1 cellular context compared by ENCODE assay signal in the genomic region with DNA sequence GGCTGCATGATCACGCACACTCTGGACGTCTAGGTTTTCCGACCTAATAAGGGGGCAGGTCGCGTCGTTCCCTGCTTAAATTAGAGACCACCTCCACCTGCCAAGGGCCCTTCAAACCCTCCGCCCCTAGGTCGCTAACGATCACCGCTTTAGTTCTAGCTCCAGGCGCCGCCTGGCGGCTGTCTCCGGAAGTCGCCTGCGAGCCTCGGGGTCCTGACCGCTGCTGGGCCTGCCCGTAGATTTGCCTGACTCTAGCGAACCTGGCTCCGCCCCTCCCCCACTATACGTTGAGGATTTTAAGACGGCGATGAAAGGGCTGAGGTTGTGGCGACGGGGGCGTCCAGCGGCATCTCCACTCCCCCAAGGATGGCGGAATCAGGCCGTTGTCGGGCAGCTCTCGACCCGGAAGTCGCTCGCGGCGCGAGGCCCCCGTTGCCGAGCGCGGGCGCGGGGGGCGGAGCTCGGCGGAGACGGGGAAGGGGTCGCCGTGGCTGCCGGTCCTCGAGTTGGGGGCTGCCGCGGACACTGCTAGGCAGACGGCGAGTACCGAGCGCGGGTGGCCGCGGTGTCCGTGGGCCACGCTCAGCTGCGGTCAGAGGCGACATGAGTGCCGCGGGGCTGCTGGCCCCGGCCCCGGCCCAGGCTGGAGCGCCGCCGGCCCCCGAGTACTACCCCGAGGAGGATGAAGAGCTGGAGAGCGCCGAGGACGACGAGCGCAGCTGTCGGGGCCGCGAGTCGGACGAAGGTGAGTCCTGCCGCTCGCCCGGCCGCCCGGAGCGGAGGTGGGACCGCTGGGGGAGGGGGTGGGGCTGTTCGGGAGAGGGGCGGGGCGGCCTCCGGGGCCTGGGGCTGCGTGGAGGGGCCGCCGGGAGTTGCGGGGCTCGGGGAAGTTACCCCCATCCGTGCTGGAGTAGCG.
A peak's percentile ranks its signal among the peaks of the same experiment; 100 is the strongest.
TF ChIP-seq lines count a peak whose summit lies in the region.

A gene with protein sequence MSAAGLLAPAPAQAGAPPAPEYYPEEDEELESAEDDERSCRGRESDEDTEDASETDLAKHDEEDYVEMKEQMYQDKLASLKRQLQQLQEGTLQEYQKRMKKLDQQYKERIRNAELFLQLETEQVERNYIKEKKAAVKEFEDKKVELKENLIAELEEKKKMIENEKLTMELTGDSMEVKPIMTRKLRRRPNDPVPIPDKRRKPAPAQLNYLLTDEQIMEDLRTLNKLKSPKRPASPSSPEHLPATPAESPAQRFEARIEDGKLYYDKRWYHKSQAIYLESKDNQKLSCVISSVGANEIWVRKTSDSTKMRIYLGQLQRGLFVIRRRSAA (plus strand): TSS at position 467 of the 916 bp plus-strand sequence. CDS start 137 bp downstream, at position 604.

TF ChIP-seq in K562, 482 proteins besides CTCF, POLR2A, EP300 and RAD21 (continued from another document and continues in another):
- TF ChIP-seq, protein P1, sequence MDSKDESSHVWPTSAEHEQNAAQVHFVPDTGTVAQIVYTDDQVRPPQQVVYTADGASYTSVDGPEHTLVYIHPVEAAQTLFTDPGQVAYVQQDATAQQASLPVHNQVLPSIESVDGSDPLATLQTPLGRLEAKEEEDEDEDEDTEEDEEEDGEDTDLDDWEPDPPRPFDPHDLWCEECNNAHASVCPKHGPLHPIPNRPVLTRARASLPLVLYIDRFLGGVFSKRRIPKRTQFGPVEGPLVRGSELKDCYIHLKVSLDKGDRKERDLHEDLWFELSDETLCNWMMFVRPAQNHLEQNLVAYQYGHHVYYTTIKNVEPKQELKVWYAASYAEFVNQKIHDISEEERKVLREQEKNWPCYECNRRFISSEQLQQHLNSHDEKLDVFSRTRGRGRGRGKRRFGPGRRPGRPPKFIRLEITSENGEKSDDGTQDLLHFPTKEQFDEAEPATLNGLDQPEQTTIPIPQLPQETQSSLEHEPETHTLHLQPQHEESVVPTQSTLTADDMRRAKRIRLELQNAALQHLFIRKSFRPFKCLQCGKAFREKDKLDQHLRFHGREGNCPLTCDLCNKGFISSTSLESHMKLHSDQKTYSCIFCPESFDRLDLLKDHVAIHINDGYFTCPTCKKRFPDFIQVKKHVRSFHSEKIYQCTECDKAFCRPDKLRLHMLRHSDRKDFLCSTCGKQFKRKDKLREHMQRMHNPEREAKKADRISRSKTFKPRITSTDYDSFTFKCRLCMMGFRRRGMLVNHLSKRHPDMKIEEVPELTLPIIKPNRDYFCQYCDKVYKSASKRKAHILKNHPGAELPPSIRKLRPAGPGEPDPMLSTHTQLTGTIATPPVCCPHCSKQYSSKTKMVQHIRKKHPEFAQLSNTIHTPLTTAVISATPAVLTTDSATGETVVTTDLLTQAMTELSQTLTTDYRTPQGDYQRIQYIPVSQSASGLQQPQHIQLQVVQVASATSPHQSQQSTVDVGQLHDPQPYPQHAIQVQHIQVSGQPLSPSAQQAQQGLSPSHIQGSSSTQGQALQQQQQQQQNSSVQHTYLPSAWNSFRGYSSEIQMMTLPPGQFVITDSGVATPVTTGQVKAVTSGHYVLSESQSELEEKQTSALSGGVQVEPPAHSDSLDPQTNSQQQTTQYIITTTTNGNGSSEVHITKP (IDR thresholded peaks at IDR 0.05; ENCODE audit: partially characterized antibody) = no peak
- TF ChIP-seq DIDO1 (tag; IDR thresholded peaks at IDR 0.05; ENCODE audit: low read depth) = peak; percentile 91
- no peak for TF ChIP-seq POU5F1 (IDR thresholded peaks at IDR 0.05; ENCODE audit: borderline replicate concordance, low read depth, low read length, partially characterized antibody)
- TF ChIP-seq ZSCAN29 (IDR thresholded peaks at IDR 0.05) = no peak
- TF ChIP-seq GTF2F1 (IDR thresholded peaks at IDR 0.05; ENCODE audit: low read depth, low read length) = no peak
- TF ChIP-seq NEUROD1 (IDR thresholded peaks at IDR 0.05; ENCODE audit: borderline replicate concordance, low read depth, low read length, partially characterized antibody) = peak; percentile 68
- peak; percentile 75 for TF ChIP-seq HCFC1 (IDR thresholded peaks at IDR 0.05; ENCODE audit: low read depth, low read length)
- peak; percentile 79 for TF ChIP-seq ESRRA (IDR thresholded peaks at IDR 0.05; ENCODE audit: borderline replicate concordance, low read depth)
- no peak for TF ChIP-seq PTBP1 (IDR thresholded peaks at IDR 0.05; ENCODE audit: low read depth, low read length)
- no peak for TF ChIP-seq ZNF3 (CRISPR knock-in tag; IDR thresholded peaks at IDR 0.05)
- no peak for TF ChIP-seq WHSC1 (IDR thresholded peaks at IDR 0.05; ENCODE audit: low read length)
- TF ChIP-seq, protein P2, sequence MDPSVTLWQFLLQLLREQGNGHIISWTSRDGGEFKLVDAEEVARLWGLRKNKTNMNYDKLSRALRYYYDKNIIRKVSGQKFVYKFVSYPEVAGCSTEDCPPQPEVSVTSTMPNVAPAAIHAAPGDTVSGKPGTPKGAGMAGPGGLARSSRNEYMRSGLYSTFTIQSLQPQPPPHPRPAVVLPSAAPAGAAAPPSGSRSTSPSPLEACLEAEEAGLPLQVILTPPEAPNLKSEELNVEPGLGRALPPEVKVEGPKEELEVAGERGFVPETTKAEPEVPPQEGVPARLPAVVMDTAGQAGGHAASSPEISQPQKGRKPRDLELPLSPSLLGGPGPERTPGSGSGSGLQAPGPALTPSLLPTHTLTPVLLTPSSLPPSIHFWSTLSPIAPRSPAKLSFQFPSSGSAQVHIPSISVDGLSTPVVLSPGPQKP (CRISPR knock-in tag; IDR thresholded peaks at IDR 0.05) = no peak
- peak; percentile 73; the same call in 1 of the 2 replicates for TF ChIP-seq BRD4 (IDR thresholded peaks at IDR 0.05)
- TF ChIP-seq, protein P3, sequence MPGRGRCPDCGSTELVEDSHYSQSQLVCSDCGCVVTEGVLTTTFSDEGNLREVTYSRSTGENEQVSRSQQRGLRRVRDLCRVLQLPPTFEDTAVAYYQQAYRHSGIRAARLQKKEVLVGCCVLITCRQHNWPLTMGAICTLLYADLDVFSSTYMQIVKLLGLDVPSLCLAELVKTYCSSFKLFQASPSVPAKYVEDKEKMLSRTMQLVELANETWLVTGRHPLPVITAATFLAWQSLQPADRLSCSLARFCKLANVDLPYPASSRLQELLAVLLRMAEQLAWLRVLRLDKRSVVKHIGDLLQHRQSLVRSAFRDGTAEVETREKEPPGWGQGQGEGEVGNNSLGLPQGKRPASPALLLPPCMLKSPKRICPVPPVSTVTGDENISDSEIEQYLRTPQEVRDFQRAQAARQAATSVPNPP (IDR thresholded peaks at IDR 0.05; ENCODE audit: borderline replicate concordance, insufficient read depth, insufficient read length) = no peak
- TF ChIP-seq ZNF24 (IDR thresholded peaks at IDR 0.05) = no peak; the same call in 1 of the 2 replicates
- TF ChIP-seq, protein P4, sequence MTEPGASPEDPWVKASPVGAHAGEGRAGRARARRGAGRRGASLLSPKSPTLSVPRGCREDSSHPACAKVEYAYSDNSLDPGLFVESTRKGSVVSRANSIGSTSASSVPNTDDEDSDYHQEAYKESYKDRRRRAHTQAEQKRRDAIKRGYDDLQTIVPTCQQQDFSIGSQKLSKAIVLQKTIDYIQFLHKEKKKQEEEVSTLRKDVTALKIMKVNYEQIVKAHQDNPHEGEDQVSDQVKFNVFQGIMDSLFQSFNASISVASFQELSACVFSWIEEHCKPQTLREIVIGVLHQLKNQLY (CRISPR knock-in tag; conservative IDR thresholded peaks at IDR 0.05) = no peak; a peak in 1 of 4 replicates
- TF ChIP-seq CBX1 (IDR thresholded peaks at IDR 0.05; ENCODE audit: low read depth) = no peak
- TF ChIP-seq, protein P5, sequence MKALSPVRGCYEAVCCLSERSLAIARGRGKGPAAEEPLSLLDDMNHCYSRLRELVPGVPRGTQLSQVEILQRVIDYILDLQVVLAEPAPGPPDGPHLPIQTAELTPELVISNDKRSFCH (CRISPR knock-in tag; IDR thresholded peaks at IDR 0.05) = no peak
- TF ChIP-seq, protein P5 (tag; IDR thresholded peaks at IDR 0.05) = peak; percentile 78; the same call in 1 of the 2 replicates
- no peak for TF ChIP-seq POLR2AphosphoS2 (IDR thresholded peaks at IDR 0.05; ENCODE audit: low read length)
- TF ChIP-seq ZNF347 (CRISPR knock-in tag; IDR thresholded peaks at IDR 0.05; ENCODE audit: low read depth) = no peak
- no peak for TF ChIP-seq ZNF668 (CRISPR knock-in tag; IDR thresholded peaks at IDR 0.05)
- TF ChIP-seq, protein P6, sequence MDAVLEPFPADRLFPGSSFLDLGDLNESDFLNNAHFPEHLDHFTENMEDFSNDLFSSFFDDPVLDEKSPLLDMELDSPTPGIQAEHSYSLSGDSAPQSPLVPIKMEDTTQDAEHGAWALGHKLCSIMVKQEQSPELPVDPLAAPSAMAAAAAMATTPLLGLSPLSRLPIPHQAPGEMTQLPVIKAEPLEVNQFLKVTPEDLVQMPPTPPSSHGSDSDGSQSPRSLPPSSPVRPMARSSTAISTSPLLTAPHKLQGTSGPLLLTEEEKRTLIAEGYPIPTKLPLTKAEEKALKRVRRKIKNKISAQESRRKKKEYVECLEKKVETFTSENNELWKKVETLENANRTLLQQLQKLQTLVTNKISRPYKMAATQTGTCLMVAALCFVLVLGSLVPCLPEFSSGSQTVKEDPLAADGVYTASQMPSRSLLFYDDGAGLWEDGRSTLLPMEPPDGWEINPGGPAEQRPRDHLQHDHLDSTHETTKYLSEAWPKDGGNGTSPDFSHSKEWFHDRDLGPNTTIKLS (IDR thresholded peaks at IDR 0.05; ENCODE audit: borderline replicate concordance, low read depth) = 0 out of 2 replicates have a peak, but pooled peaks have one; percentile 31
- no peak for TF ChIP-seq ZNF778 (CRISPR knock-in tag; IDR thresholded peaks at IDR 0.05)
- TF ChIP-seq, protein P7, sequence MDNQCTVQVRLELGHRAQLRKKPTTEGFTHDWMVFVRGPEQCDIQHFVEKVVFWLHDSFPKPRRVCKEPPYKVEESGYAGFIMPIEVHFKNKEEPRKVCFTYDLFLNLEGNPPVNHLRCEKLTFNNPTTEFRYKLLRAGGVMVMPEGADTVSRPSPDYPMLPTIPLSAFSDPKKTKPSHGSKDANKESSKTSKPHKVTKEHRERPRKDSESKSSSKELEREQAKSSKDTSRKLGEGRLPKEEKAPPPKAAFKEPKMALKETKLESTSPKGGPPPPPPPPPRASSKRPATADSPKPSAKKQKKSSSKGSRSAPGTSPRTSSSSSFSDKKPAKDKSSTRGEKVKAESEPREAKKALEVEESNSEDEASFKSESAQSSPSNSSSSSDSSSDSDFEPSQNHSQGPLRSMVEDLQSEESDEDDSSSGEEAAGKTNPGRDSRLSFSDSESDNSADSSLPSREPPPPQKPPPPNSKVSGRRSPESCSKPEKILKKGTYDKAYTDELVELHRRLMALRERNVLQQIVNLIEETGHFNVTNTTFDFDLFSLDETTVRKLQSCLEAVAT (IDR thresholded peaks at IDR 0.05) = no peak
- TF ChIP-seq, protein P8, sequence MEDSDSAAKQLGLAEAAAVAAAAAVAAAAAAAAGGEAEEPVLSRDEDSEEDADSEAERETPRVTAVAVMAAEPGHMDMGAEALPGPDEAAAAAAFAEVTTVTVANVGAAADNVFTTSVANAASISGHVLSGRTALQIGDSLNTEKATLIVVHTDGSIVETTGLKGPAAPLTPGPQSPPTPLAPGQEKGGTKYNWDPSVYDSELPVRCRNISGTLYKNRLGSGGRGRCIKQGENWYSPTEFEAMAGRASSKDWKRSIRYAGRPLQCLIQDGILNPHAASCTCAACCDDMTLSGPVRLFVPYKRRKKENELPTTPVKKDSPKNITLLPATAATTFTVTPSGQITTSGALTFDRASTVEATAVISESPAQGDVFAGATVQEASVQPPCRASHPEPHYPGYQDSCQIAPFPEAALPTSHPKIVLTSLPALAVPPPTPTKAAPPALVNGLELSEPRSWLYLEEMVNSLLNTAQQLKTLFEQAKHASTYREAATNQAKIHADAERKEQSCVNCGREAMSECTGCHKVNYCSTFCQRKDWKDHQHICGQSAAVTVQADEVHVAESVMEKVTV (CRISPR knock-in tag; IDR thresholded peaks at IDR 0.05) = peak; percentile 96
- no peak for TF ChIP-seq TAF1 (IDR thresholded peaks at IDR 0.05; ENCODE audit: control insufficient read depth, extremely low read depth, insufficient read depth, low read length, severe bottlenecking)
- TF ChIP-seq, protein P9, sequence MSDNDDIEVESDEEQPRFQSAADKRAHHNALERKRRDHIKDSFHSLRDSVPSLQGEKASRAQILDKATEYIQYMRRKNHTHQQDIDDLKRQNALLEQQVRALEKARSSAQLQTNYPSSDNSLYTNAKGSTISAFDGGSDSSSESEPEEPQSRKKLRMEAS (CRISPR knock-in tag; IDR thresholded peaks at IDR 0.05) = no peak; the same call in 1 of the 2 replicates
- TF ChIP-seq ZNF764 (CRISPR knock-in tag; IDR thresholded peaks at IDR 0.05; ENCODE audit: low read depth) = no peak
- no peak for TF ChIP-seq RBM17 (IDR thresholded peaks at IDR 0.05; ENCODE audit: borderline replicate concordance, low read depth, low read length)
- no peak; the same call in 1 of the 2 replicates for TF ChIP-seq PHB (CRISPR knock-in tag; IDR thresholded peaks at IDR 0.05)
- no peak for TF ChIP-seq RUNX1 (IDR thresholded peaks at IDR 0.05; ENCODE audit: low read depth)
- no peak for TF ChIP-seq ZNF232 (CRISPR knock-in tag; IDR thresholded peaks at IDR 0.05)
- TF ChIP-seq PHB2 (IDR thresholded peaks at IDR 0.05; ENCODE audit: low read depth) = no peak
- no peak for TF ChIP-seq SLC30A9 (CRISPR knock-in tag; IDR thresholded peaks at IDR 0.05)
- 0 out of 2 replicates have a peak, but pooled peaks have one; percentile 49 for TF ChIP-seq ZNF644 (tag; IDR thresholded peaks at IDR 0.05; ENCODE audit: low read depth)
- TF ChIP-seq BCL6 (CRISPR knock-in tag; IDR thresholded peaks at IDR 0.05) = 0 out of 2 replicates have a peak, but pooled peaks have one; percentile 10
- TF ChIP-seq KDM5B (IDR thresholded peaks at IDR 0.05; ENCODE audit: insufficient replicate concordance, low read depth, low read length) = peak; percentile 32
- no peak for TF ChIP-seq SMAD2 (IDR thresholded peaks at IDR 0.05; ENCODE audit: low read depth, low read length)
- no peak for TF ChIP-seq ZNF696 (CRISPR knock-in tag; conservative IDR thresholded peaks at IDR 0.05)
- TF ChIP-seq ZNF146 (CRISPR knock-in tag; IDR thresholded peaks at IDR 0.05; ENCODE audit: unreplicated experiment) = no peak
- TF ChIP-seq MYNN (IDR thresholded peaks at IDR 0.05) = peak; percentile 57; the same call in 1 of the 2 replicates
- TF ChIP-seq MYNN (CRISPR knock-in tag; IDR thresholded peaks at IDR 0.05) = no peak
- TF ChIP-seq FOXA3 (CRISPR knock-in tag; conservative IDR thresholded peaks at IDR 0.05 in 1 of 2, IDR thresholded peaks at IDR 0.05 in 1 of 2) = no peak
- no peak for TF ChIP-seq ZNF253 (CRISPR knock-in tag; conservative IDR thresholded peaks at IDR 0.05)
- peak; percentile 92 for TF ChIP-seq GATAD2B (IDR thresholded peaks at IDR 0.05; ENCODE audit: borderline replicate concordance)
- TF ChIP-seq NFRKB (IDR thresholded peaks at IDR 0.05; ENCODE audit: low read depth) = no peak
- TF ChIP-seq PCBP2 (IDR thresholded peaks at IDR 0.05; ENCODE audit: low read depth, low read length, poor library complexity, severe bottlenecking) = no peak
- no peak for TF ChIP-seq SMARCE1 (IDR thresholded peaks at IDR 0.05)
- TF ChIP-seq ZNF583 (CRISPR knock-in tag; IDR thresholded peaks at IDR 0.05) = no peak
